In the genomic region with DNA sequence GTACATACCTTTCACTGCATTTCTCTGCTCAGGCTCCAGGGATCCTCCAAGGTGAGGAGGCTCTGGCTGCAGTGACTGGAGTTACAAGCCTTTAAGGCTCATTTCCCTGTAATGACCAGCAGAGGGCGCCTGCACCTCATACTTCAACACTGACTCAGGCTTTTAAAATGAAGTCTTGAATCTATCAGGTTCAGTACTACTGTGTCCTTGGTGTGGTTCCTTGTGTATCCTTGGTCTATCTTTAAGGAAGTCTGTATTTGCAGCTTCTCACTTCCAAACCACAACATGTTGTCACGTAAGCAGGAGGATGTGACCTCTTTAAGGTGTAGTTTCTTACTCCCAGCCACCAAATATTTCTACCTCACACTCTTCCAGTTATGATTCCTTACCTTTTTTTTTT, we compare ENCODE assay signal across 8 cellular contexts. TPM values are rescaled to one million over a fixed set of nuclear protein-coding genes. Genes with fewer than 3 reads are reported as not detected.
DNase-seq lines count a peak whose midpoint lies in the region; ATAC-seq and TF ChIP-seq lines count a peak whose summit lies in the region.

No MANE protein-coding gene starts in this region.

- no peaks in the 10 kb centered on the region for H3K9me3 ChIP-seq in DOHH2 (ENCODE audit: control insufficient read depth, insufficient read depth, low read length)
- no peaks in the 10 kb centered on the region for H3K9me3 ChIP-seq in OCI-LY3 (ENCODE audit: insufficient read depth, low read length)
- no peaks in the 10 kb centered on the region for H3K9me3 ChIP-seq in esophagus squamous epithelium

- H3K4me1 ChIP-seq in DOHH2 (ENCODE audit: control insufficient read depth, low read length) (peaks cover 2% of the 10 kb centered on the region), OCI-LY3 (ENCODE audit: low read length) (peaks cover 2% of the 10 kb centered on the region; the same call in 1 of the 2 replicates), esophagus squamous epithelium (peaks cover 0 to 14% (median 4%) of the 10 kb centered on the region in 3 donors)

- H3K9ac ChIP-seq in OCI-LY3 (ENCODE audit: low read length): no peak overlapping the region

- no peak overlapping the region for H3K4me3 ChIP-seq in DOHH2 (ENCODE audit: low read length)
- H3K4me3 ChIP-seq in Jurkat, Clone E6-1 (ENCODE audit: low read length): no peak overlapping the region
- no peak overlapping the region for H3K4me3 ChIP-seq in OCI-LY3 (ENCODE audit: low read length)
- H3K4me3 ChIP-seq in esophagus squamous epithelium: no peak overlapping the region

- no peak overlapping the region for H2AFZ ChIP-seq in OCI-LY3 (ENCODE audit: low read depth, low read length)

- no peaks in the 10 kb centered on the region for H3K27me3 ChIP-seq in DOHH2 (ENCODE audit: control insufficient read depth, low read length)
- no peaks in the 10 kb centered on the region for H3K27me3 ChIP-seq in OCI-LY3 (ENCODE audit: low read depth, low read length)
- no peaks in the 10 kb centered on the region for H3K27me3 ChIP-seq in esophagus squamous epithelium

- 5% methylated on average over 2 of the region's 2 CpGs for WGBS in esophagus squamous epithelium, 2 donors

- H3K4me2 ChIP-seq in DOHH2 (ENCODE audit: low read length): no peak overlapping the region
- H3K4me2 ChIP-seq in OCI-LY3 (ENCODE audit: low read length): no peak overlapping the region

- H3K4me1 Mint-ChIP-seq in nephron: peaks cover 41% of the 10 kb centered on the region
- peaks cover 6% of the 10 kb centered on the region for H3K4me1 Mint-ChIP-seq in stimulated activated naive CD8-positive, alpha-beta T cell treated with anti-CD3 and anti-CD28 coated beads, Interleukin-15, amount 100 ng/mL, for 72 hours

- H3K9me3 Mint-ChIP-seq in nephron: no peaks in the 10 kb centered on the region
- no peaks in the 10 kb centered on the region for H3K9me3 Mint-ChIP-seq in stimulated activated naive CD8-positive, alpha-beta T cell treated with anti-CD3 and anti-CD28 coated beads, Interleukin-15, amount 100 ng/mL, for 72 hours

- H3K27ac ChIP-seq in DOHH2 (ENCODE audit: low read depth, low read length): no peak overlapping the region
- no peak overlapping the region for H3K27ac ChIP-seq in OCI-LY3 (ENCODE audit: low read length)
- H3K27ac ChIP-seq in esophagus squamous epithelium: peak overlapping the region in 2 of 4 donors; percentile 16 to 19

- no peaks in the 10 kb centered on the region for H3K27me3 Mint-ChIP-seq in nephron (ENCODE audit: low read depth)
- no peaks in the 10 kb centered on the region for H3K27me3 Mint-ChIP-seq in stimulated activated naive CD8-positive, alpha-beta T cell treated with anti-CD3 and anti-CD28 coated beads, Interleukin-15, amount 100 ng/mL, for 72 hours

- TF ChIP-seq POLR2A in esophagus squamous epithelium (IDR thresholded peaks at IDR 0.05): no peak

- H3K36me3 Mint-ChIP-seq in nephron (ENCODE audit: low read depth): peaks cover 4% of the 10 kb centered on the region

- peak; percentile 86 for TF ChIP-seq CTCF in DOHH2 (IDR thresholded peaks at IDR 0.05; ENCODE audit: low read depth, low read length, poor library complexity, severe bottlenecking)
- TF ChIP-seq CTCF in OCI-LY3 (IDR thresholded peaks at IDR 0.05; ENCODE audit: low read depth, low read length): peak; percentile 89
- TF ChIP-seq CTCF in esophagus squamous epithelium (IDR thresholded peaks at IDR 0.05): peak; percentile 82 to 99 (median 96)
- TF ChIP-seq CTCF in nephron (IDR thresholded peaks at IDR 0.05; ENCODE audit: unreplicated experiment in 3 of 3): peak; percentile 94 to 97 (median 96)

- H3K36me3 ChIP-seq in DOHH2 (ENCODE audit: control insufficient read depth, low read length) (no peaks in the 10 kb centered on the region), OCI-LY3 (replicated peaks; ENCODE audit: low read depth, low read length) (no peaks in the 10 kb centered on the region), esophagus squamous epithelium (no peaks in the 10 kb centered on the region)

- H3K4me3 Mint-ChIP-seq in nephron: no peak overlapping the region
- H3K4me3 Mint-ChIP-seq in stimulated activated naive CD8-positive, alpha-beta T cell treated with anti-CD3 and anti-CD28 coated beads, Interleukin-15, amount 100 ng/mL, for 72 hours: no peak overlapping the region

- H3F3A ChIP-seq in DOHH2 (ENCODE audit: control insufficient read depth, insufficient read depth): no peaks in the 10 kb centered on the region

- H3K9me2 ChIP-seq in DOHH2 (replicated peaks; ENCODE audit: control insufficient read depth, low read length): no peaks in the 10 kb centered on the region

- no peaks in the 10 kb centered on the region for H3K79me2 ChIP-seq in DOHH2 (ENCODE audit: control insufficient read depth, low read length)
- H3K79me2 ChIP-seq in OCI-LY3 (ENCODE audit: low read length): no peaks in the 10 kb centered on the region

- DNase-seq in Jurkat, Clone E6-1 (ENCODE audit: low read depth, low spot score): peak; percentile 67
- peak; percentile 54 for DNase-seq in activated T-cell treated with anti-CD3 and anti-CD28 coated beads for 4 hours
- DNase-seq in esophagus squamous epithelium (lab: John Stamatoyannopoulos, UW): no peak
- peak; percentile 44 to 60 for DNase-seq in stimulated activated naive CD8-positive, alpha-beta T cell treated with anti-CD3 and anti-CD28 coated beads, Interleukin-15, amount 100 ng/mL, for 72 hours

- intact Hi-C loops in esophagus squamous epithelium (cut with DNase I): loop anchor here (5.0 kb wide), 1 partner anchor 250 kb away; no protein-coding TSS in a partner anchor

- H4K20me1 ChIP-seq in DOHH2 (ENCODE audit: control insufficient read depth, insufficient read depth, low read depth, low read length) (no peaks in the 10 kb centered on the region), OCI-LY3 (ENCODE audit: insufficient read depth, low read length) (no peaks in the 10 kb centered on the region)

- peak overlapping the region; percentile 34 to 46 (median 40) for H3K27ac Mint-ChIP-seq in nephron
- no peak overlapping the region for H3K27ac Mint-ChIP-seq in stimulated activated naive CD8-positive, alpha-beta T cell treated with anti-CD3 and anti-CD28 coated beads, Interleukin-15, amount 100 ng/mL, for 72 hours

- peak; percentile 92 for ATAC-seq in GM21717 (IDR thresholded peaks at IDR 0.05; ENCODE audit: unreplicated experiment)
- ATAC-seq in stimulated activated naive CD8-positive, alpha-beta T cell treated with anti-CD3 and anti-CD28 coated beads, Interleukin-15, amount 100 ng/mL, for 72 hours: peak; percentile 92

RNA-seq across cellular contexts. Expression of gene PLCXD2, which starts 43.1 kb away (rescaled TPM):
- polyA plus RNA-seq in Jurkat, Clone E6-1 (2012; ENCODE audit: insufficient read depth, insufficient read length): 1.6 TPM
- total RNA-seq in esophagus squamous epithelium: 1 to 10 TPM in 3 of 4 donors, under 1 TPM in 1; 0.53 to 3.6 (median 1.5) TPM

Comparison
In these comparisons a context has a peak if more than half of its experiments do, and no peak if none do; other contexts are left out.
1. H3K27ac Mint-ChIP-seq: peak in nephron (3 of 3); none in stimulated activated naive CD8-positive, alpha-beta T cell treated with anti-CD3 and anti-CD28 coated beads, Interleukin-15, amount 100 ng/mL, for 72 hours (0 of 2).
2. Peak in every context shown above with its lines, with median percentiles within 50 percentile points of each other: CTCF ChIP-seq.